ENCODE assay signal across 8 cellular contexts in genomic region chr7:28958235-28958945, GRCh38. TPM values are rescaled to one million over a fixed set of nuclear protein-coding genes. Genes with fewer than 3 reads are reported as not detected.
A peak's percentile ranks its signal among the peaks of the same experiment; 100 is the strongest.
DNase-seq lines count a peak whose midpoint lies in the region; ATAC-seq, FAIRE-seq and TF ChIP-seq lines count a peak whose summit lies in the region.

Gene TRIL, minus strand, starts transcription at chr7:28958330. Its CDS starts 284 bp downstream, at chr7:28958046.

- H3K9me3 ChIP-seq in BLaER1 treated with 17β-estradiol and CSF1 and Interleukin-3, amounts not matched to agents 10 nM and 100 nM (replicated peaks in 1 of 11): peaks cover 25 to 55% (median 39%) of the 10 kb centered on the region in 11 experiments
- no peaks in the 10 kb centered on the region for H3K9me3 ChIP-seq in iPS-20b (ENCODE audit: insufficient read depth, low read depth, low read length)

- FAIRE-seq in bronchial epithelial cell (lab: Jason Lieb, UNC): no peak

- H3K4me3 ChIP-seq in BLaER1 treated with 17β-estradiol and CSF1 and Interleukin-3, amounts not matched to agents 10 nM and 100 nM: peak within 1 kb of the TSS; percentile 39 to 64 (median 53)
- H3K4me3 ChIP-seq in bronchial epithelial cell (ENCODE audit: low read depth, low read length): peak within 1 kb of the TSS; percentile 27
- peak within 1 kb of the TSS; percentile 66 for H3K4me3 ChIP-seq in iPS-20b (ENCODE audit: low read length)

- peaks cover 0 to 15% (median 0%) of the 10 kb centered on the region in 11 experiments; a peak in 2 of 22 replicates for H4K20me1 ChIP-seq in BLaER1 treated with 17β-estradiol and CSF1 and Interleukin-3, amounts not matched to agents 10 nM and 100 nM

- DNase-seq in LHCN-M2 (ENCODE audit: low read depth): peak; percentile 34
- DNase-seq in bronchial epithelial cell (ENCODE audit: low read depth): no peak
- peak; percentile 92 for DNase-seq in retina
- DNase-seq in activated effector memory CD4-positive, alpha-beta T cell treated with anti-CD3 and anti-CD28 coated beads, Interleukin-2, amount 50 U/mL, for 16 hours: no peak

- peak within 1 kb of the TSS in 1 of 11 experiments; percentile 2; a peak in 2 of 22 replicates for H3K27ac ChIP-seq in BLaER1 treated with 17β-estradiol and CSF1 and Interleukin-3, amounts not matched to agents 10 nM and 100 nM
- H3K27ac ChIP-seq in iPS-20b (ENCODE audit: low read length): no peak within 1 kb of the TSS

- peak within 1 kb of the TSS; percentile 78 to 94 (median 83) for H3K4me2 ChIP-seq in BLaER1 treated with 17β-estradiol and CSF1 and Interleukin-3, amounts not matched to agents 10 nM and 100 nM

- peaks cover 30 to 57% (median 50%) of the 10 kb centered on the region in 10 experiments for H3K4me1 ChIP-seq in BLaER1 treated with 17β-estradiol and CSF1 and Interleukin-3, amounts not matched to agents 10 nM and 100 nM
- H3K4me1 ChIP-seq in iPS-20b (ENCODE audit: insufficient read depth, low read length): peaks cover 21% of the 10 kb centered on the region; the same call in 1 of the 2 replicates

- H3K27me3 ChIP-seq in BLaER1 treated with 17β-estradiol and CSF1 and Interleukin-3, amounts not matched to agents 10 nM and 100 nM: peaks cover 29 to 73% (median 40%) of the 10 kb centered on the region in 11 experiments
- peaks cover 25% of the 10 kb centered on the region for H3K27me3 ChIP-seq in bronchial epithelial cell (ENCODE audit: control insufficient read depth, insufficient read depth, low read length)
- peaks cover 55% of the 10 kb centered on the region for H3K27me3 ChIP-seq in iPS-20b (ENCODE audit: insufficient read depth, low read length)

- ATAC-seq in HG02798 (IDR thresholded peaks at IDR 0.05; ENCODE audit: poor library complexity, unreplicated experiment) (no peak), GM21528 (IDR thresholded peaks at IDR 0.05; ENCODE audit: low FRiP score, unreplicated experiment) (no peak)

- no peak for TF ChIP-seq CTCF in bronchial epithelial cell (IDR thresholded peaks at IDR 0.05; ENCODE audit: insufficient read depth, low read length, severe bottlenecking)

- peak within 1 kb of the TSS in 3 of 11 experiments; percentile 15 to 62 (median 46); a peak in 3 of 22 replicates for H3K9ac ChIP-seq in BLaER1 treated with 17β-estradiol and CSF1 and Interleukin-3, amounts not matched to agents 10 nM and 100 nM
- H3K9ac ChIP-seq in iPS-20b (ENCODE audit: low read depth, low read length): peak within 1 kb of the TSS; percentile 44; the same call in 1 of the 2 replicates

- H3K36me3 ChIP-seq in BLaER1 treated with 17β-estradiol and CSF1 and Interleukin-3, amounts not matched to agents 10 nM and 100 nM: no peaks in the 10 kb centered on the region
- no peaks in the 10 kb centered on the region for H3K36me3 ChIP-seq in bronchial epithelial cell (ENCODE audit: control insufficient read depth, insufficient read depth, low read length)
- H3K36me3 ChIP-seq in iPS-20b (ENCODE audit: insufficient read depth, low read depth, low read length): no peaks in the 10 kb centered on the region

RNA-seq across cellular contexts. Expression of gene TRIL, which starts in this region (rescaled TPM):
- total RNA-seq in LHCN-M2 (2014; rRNA removed) (0.32 and 0.46 TPM in 2 replicates), bronchial epithelial cell (under 0.01 TPM in 1 of 2 replicates, not detected in the other)
- polyA plus RNA-seq in LHCN-M2 (2012): 0.02 TPM

Comparison
In these comparisons a context has a peak if more than half of its experiments do, and no peak if none do; other contexts are left out.
1. Peak in DNase-seq in LHCN-M2; RNA of the gene not detected or under 1 TPM.